ENCODE assay signal across 16 cellular contexts in genomic region chrX:11750694-11751093, GRCh38. TPM values are rescaled to one million over a fixed set of nuclear protein-coding genes. Genes with fewer than 3 reads are reported as not detected.
DNase-seq lines count a peak whose midpoint lies in the region; ATAC-seq, FAIRE-seq and TF ChIP-seq lines count a peak whose summit lies in the region.
"Had no signal": no experiment of that assay in that cellular context is flagged by ENCODE, and none has a peak within 500 bp of the region (broad histone marks: within the 10 kb centered on the region; RNA-seq: fewer than 3 reads in every experiment).

No MANE protein-coding gene starts in this region.

- no peaks in the 10 kb centered on the region for H3K36me3 Mint-ChIP-seq in CD14-positive monocyte
- no peaks in the 10 kb centered on the region for H3K36me3 Mint-ChIP-seq in stimulated activated effector memory CD8-positive, alpha-beta T cell treated with anti-CD3 and anti-CD28 coated beads, Interleukin-12 subunit alpha, Interleukin-12 subunit beta, amount 100 ng/mL, for 72 hours

- DNase-seq in CD14-positive monocyte (ENCODE audit: low spot score) (no peak), GM19239 (ENCODE audit: insufficient read length, low spot score) (no peak), kidney (no peak), GM12891 (ENCODE audit: insufficient read length, low spot score) (no peak), GM23248 (no peak), NCI-H748 treated with DMSO at 0.1 percent for 48 hours (lab: John Stamatoyannopoulos, UW) (no peak)
- no peak for DNase-seq in stimulated activated effector memory CD8-positive, alpha-beta T cell treated with anti-CD3 and anti-CD28 coated beads, Interleukin-12 subunit alpha, Interleukin-12 subunit beta, amount 100 ng/mL, for 72 hours (ENCODE audit: low spot score in 2 of 2)
- DNase-seq: ACHN; Calu3; CD4-positive, alpha-beta T cell; DMS 273 treated with DMSO at 0.1 percent for 48 hours had no signal

- no peaks in the 10 kb centered on the region for H3K27me3 ChIP-seq in GM23248 (replicated peaks; ENCODE audit: insufficient read depth)

- H2AFZ ChIP-seq in GM23248 = no peak overlapping the region

- in situ Hi-C loops in GM23248 (cut with MboI) = loop anchor here (25.0 kb wide), 1 partner anchor 613 kb away; no protein-coding TSS in a partner anchor

- no peak overlapping the region for H3K4me2 ChIP-seq in GM23248 (ENCODE audit: unreplicated experiment)
- H3K4me2 ChIP-seq: BLaER1 treated with 17β-estradiol and CSF1 and Interleukin-3, amounts not matched to agents 10 nM and 100 nM had no signal

- no peaks in the 10 kb centered on the region for H3K79me2 ChIP-seq in GM23248 (ENCODE audit: insufficient read depth)

- H3K27me3 Mint-ChIP-seq in CD14-positive monocyte (ENCODE audit: low read depth in 3 of 3) = peaks cover 2 to 7% (median 3%) of the 10 kb centered on the region in 3 donors
- H3K27me3 Mint-ChIP-seq: CD4-positive, alpha-beta T cell had no signal

- WGBS in GM23248 (ENCODE audit: low coverage in 1 of 2, low lambda C conversion rate in 2 of 2, missing lambda C conversion rate in 2 of 2), 2 experiments = 52 to 61% methylated on average over 4 of the region's 4 CpGs

- TF ChIP-seq CTCF in CD14-positive monocyte (IDR thresholded peaks at IDR 0.05) (no peak), kidney (IDR thresholded peaks at IDR 0.05; ENCODE audit: borderline replicate concordance, extremely low read depth, insufficient read depth) (no peak)

- no peak overlapping the region for H3K4me3 Mint-ChIP-seq in CD14-positive monocyte
- H3K4me3 Mint-ChIP-seq in stimulated activated effector memory CD8-positive, alpha-beta T cell treated with anti-CD3 and anti-CD28 coated beads, Interleukin-12 subunit alpha, Interleukin-12 subunit beta, amount 100 ng/mL, for 72 hours = no peak overlapping the region
- H3K4me3 Mint-ChIP-seq: CD4-positive, alpha-beta T cell had no signal

- no peaks in the 10 kb centered on the region for H3K9me2 ChIP-seq in GM23248 (ENCODE audit: insufficient read depth)

- no peaks in the 10 kb centered on the region for H3F3A ChIP-seq in GM23248 (ENCODE audit: insufficient read depth)

- peaks cover 20% of the 10 kb centered on the region for H3K4me1 Mint-ChIP-seq in CD14-positive monocyte
- H3K4me1 Mint-ChIP-seq in stimulated activated effector memory CD8-positive, alpha-beta T cell treated with anti-CD3 and anti-CD28 coated beads, Interleukin-12 subunit alpha, Interleukin-12 subunit beta, amount 100 ng/mL, for 72 hours = no peaks in the 10 kb centered on the region

- no peaks in the 10 kb centered on the region for H3K36me3 ChIP-seq in kidney (ENCODE audit: control insufficient read depth in 1 of 2, insufficient read depth in 2 of 2, low read length in 2 of 2)
- H3K36me3 ChIP-seq in GM23248 (ENCODE audit: low read depth) = no peaks in the 10 kb centered on the region
- H3K36me3 ChIP-seq: BLaER1 treated with 17β-estradiol and CSF1 and Interleukin-3, amounts not matched to agents 10 nM and 100 nM had no signal

- peak; percentile 48 for ATAC-seq in stimulated activated effector memory CD8-positive, alpha-beta T cell treated with anti-CD3 and anti-CD28 coated beads, Interleukin-12 subunit alpha, Interleukin-12 subunit beta, amount 100 ng/mL, for 72 hours
- ATAC-seq: HCT116, K562 had no signal

- H3K9ac ChIP-seq in kidney (ENCODE audit: low read length in 2 of 2) = no peak overlapping the region
- no peak overlapping the region for H3K9ac ChIP-seq in GM23248
- H3K9ac ChIP-seq: BLaER1 treated with 17β-estradiol and CSF1 and Interleukin-3, amounts not matched to agents 10 nM and 100 nM had no signal

- peak overlapping the region in 6 of 7 donors; percentile 47 to 87 (median 68) for H3K27ac Mint-ChIP-seq in CD14-positive monocyte
- H3K27ac Mint-ChIP-seq in stimulated activated effector memory CD8-positive, alpha-beta T cell treated with anti-CD3 and anti-CD28 coated beads, Interleukin-12 subunit alpha, Interleukin-12 subunit beta, amount 100 ng/mL, for 72 hours = no peak overlapping the region
- H3K27ac Mint-ChIP-seq: CD4-positive, alpha-beta T cell had no signal

- intact Hi-C loops in CD14-positive monocyte (cut with micrococcal nuclease) = loop anchor here in 1 of 2 donors (10.0 kb wide), 1 partner anchor 1556 kb away; no protein-coding TSS in a partner anchor
- intact Hi-C loops in kidney (cut with DNase I) = no loop called here

- FAIRE-seq in GM19239 (lab: Jason Lieb, UNC) = peak; percentile 91
- peak; percentile 74 for FAIRE-seq in kidney (lab: Jason Lieb, UNC)
- FAIRE-seq in GM12891 (lab: Jason Lieb, UNC) = no peak
- FAIRE-seq: H54, K562 had no signal

- H3K9me3 Mint-ChIP-seq in CD14-positive monocyte = peaks cover 0 to 9% (median 2%) of the 10 kb centered on the region in 7 donors
- no peaks in the 10 kb centered on the region for H3K9me3 Mint-ChIP-seq in stimulated activated effector memory CD8-positive, alpha-beta T cell treated with anti-CD3 and anti-CD28 coated beads, Interleukin-12 subunit alpha, Interleukin-12 subunit beta, amount 100 ng/mL, for 72 hours
- H3K9me3 Mint-ChIP-seq: CD4-positive, alpha-beta T cell had no signal

- no peak for TF ChIP-seq POLR2A in GM12891 (IDR thresholded peaks at IDR 0.05; ENCODE audit: low read depth, low read length)

- no peaks in the 10 kb centered on the region for H4K20me1 ChIP-seq in GM23248 (ENCODE audit: insufficient read depth)

- H3K9me3 ChIP-seq in kidney (ENCODE audit: control insufficient read depth in 1 of 2, low read length in 2 of 2) (no peaks in the 10 kb centered on the region), GM23248 (ENCODE audit: low read depth) (no peaks in the 10 kb centered on the region)

- H3K4me3 ChIP-seq in kidney (ENCODE audit: low read length in 2 of 2) (no peak overlapping the region), GM23248 (no peak overlapping the region)
- H3K4me3 ChIP-seq: BLaER1 treated with 17β-estradiol and CSF1 and Interleukin-3, amounts not matched to agents 10 nM and 100 nM; K562 had no signal

- H3K27ac ChIP-seq in kidney (ENCODE audit: low read depth in 2 of 2, low read length in 2 of 2) = no peak overlapping the region
- H3K27ac ChIP-seq in GM23248 = no peak overlapping the region
- H3K27ac ChIP-seq: BLaER1 treated with 17β-estradiol and CSF1 and Interleukin-3, amounts not matched to agents 10 nM and 100 nM; HL-60 had no signal

- H3K4me1 ChIP-seq in kidney (ENCODE audit: control insufficient read depth in 1 of 2, insufficient read depth in 1 of 2, low read depth in 1 of 2, low read length in 2 of 2) (no peaks in the 10 kb centered on the region), GM23248 (ENCODE audit: insufficient read depth) (no peaks in the 10 kb centered on the region)
- H3K4me1 ChIP-seq: BLaER1 treated with 17β-estradiol and CSF1 and Interleukin-3, amounts not matched to agents 10 nM and 100 nM had no signal

TF ChIP-seq in GM12891, 5 proteins besides CTCF, POLR2A, EP300 and RAD21:
- TF ChIP-seq SPI1 (IDR thresholded peaks at IDR 0.05; ENCODE audit: low read depth, low read length) (no peak), POU2F2 (IDR thresholded peaks at IDR 0.05; ENCODE audit: low read depth, low read length) (no peak), POLR2AphosphoS5 (IDR thresholded peaks at IDR 0.05; ENCODE audit: low read depth, low read length) (no peak), TAF1 (IDR thresholded peaks at IDR 0.05; ENCODE audit: low read depth, low read length) (no peak), PAX5 (IDR thresholded peaks at IDR 0.05; ENCODE audit: insufficient read depth, low read length, severe bottlenecking) (no peak)
TF ChIP-seq in GM12891: peak in this region for 0.

RNA-seq across cellular contexts. Expression of gene MSL3, which starts 7.3 kb away (rescaled TPM):
- 10 to 100 TPM; 65.5 to 86.0 TPM for polyA plus RNA-seq in CD14-positive monocyte
- 27.1 TPM for total RNA-seq in kidney
- polyA plus RNA-seq in kidney (ENCODE audit: insufficient read depth, low read depth, low replicate concordance) = 16.3 TPM
- 31.3 TPM for polyA plus RNA-seq in GM12891 (2012; ENCODE audit: low read depth, missing spikeins)
- 19.6 and 34.6 TPM in 2 replicates for total RNA-seq in GM23248 (2014; rRNA removed; shearing (Covaris generic))
- polyA plus RNA-seq in GM23248 (2016; fragmentation: Nextera tagmentation; extraction: Ambion mirVana) = 24.8 and 26.8 TPM in 2 replicates
